ENCODE assay signal across 11 cellular contexts in the genomic region with DNA sequence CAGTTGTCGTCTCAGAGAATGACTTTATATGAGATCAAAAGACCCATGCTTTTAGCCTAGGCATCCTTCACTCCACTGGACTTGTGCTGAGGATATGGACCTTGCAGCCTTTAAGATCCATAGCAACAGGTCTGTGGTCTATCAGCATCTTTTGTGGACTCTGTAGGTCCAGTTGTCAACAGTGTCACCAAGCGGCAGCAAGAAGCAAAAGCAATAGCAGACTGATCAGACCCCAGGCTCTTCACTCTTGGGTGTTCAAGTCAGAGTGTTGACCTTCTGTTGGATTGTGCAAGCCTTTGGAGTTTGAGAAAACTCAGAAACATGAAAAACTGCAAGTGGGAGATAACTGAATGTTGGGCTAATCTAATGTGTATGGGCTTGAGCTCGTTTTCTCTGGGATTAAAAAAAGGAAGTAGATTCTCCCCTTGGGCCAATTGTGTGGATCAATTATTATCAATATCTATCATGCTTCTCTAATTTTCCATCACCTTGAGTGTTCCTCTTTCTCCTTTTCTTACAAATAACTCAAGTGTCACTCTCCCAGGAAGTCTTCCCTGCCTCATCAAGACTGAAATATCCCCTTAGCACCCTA.
DNase-seq lines count a peak whose midpoint lies in the region; ATAC-seq and TF ChIP-seq lines count a peak whose summit lies in the region.
"Had no signal": no experiment of that assay in that cellular context is flagged by ENCODE, and none has a peak within 500 bp of the region (broad histone marks: within the 10 kb centered on the region; RNA-seq: fewer than 3 reads in every experiment).

No MANE protein-coding gene starts in this region.

- no peak overlapping the region for H3K4me3 Mint-ChIP-seq in activated CD8-positive, alpha-beta memory T cell treated with anti-CD3 and anti-CD28 coated beads, Interleukin-2, amount 10 ng/mL, durations not matched to agents 7 days and 5 days
- H3K4me3 Mint-ChIP-seq in HFFc6: no peak overlapping the region
- H3K4me3 Mint-ChIP-seq: memory B cell had no signal

- no peaks in the 10 kb centered on the region for H3K36me3 ChIP-seq in thyroid gland

- H3K27ac ChIP-seq in thyroid gland: no peak overlapping the region

- H3K4me3 ChIP-seq in thyroid gland (replicated peaks in 1 of 3): no peak overlapping the region

- POLR2A ChIA-PET in GM10248 (lab: Yijun Ruan, JAX): no interaction called here

- 79 to 82% methylated on average over 3 of the region's 3 CpGs for WGBS in thyroid gland, 2 donors

- intact Hi-C loops in thyroid gland (cut with DNase I): no loop called here

- peaks cover 3% of the 10 kb centered on the region for H3K9me3 Mint-ChIP-seq in activated CD8-positive, alpha-beta memory T cell treated with anti-CD3 and anti-CD28 coated beads, Interleukin-2, amount 10 ng/mL, durations not matched to agents 7 days and 5 days (ENCODE audit: low read depth)
- peaks cover 12% of the 10 kb centered on the region for H3K9me3 Mint-ChIP-seq in HFFc6

- TF ChIP-seq CTCF in GM10248 (IDR thresholded peaks at IDR 0.05; ENCODE audit: control extremely low read depth, extremely low read depth, low read depth, missing control alignments) (peak; percentile 22), thyroid gland (IDR thresholded peaks at IDR 0.05) (no peak), HFFc6 (IDR thresholded peaks at IDR 0.05) (no peak; the same call in 1 of the 2 replicates)

- H3K27me3 ChIP-seq in thyroid gland: no peaks in the 10 kb centered on the region

- TF ChIP-seq POLR2A in thyroid gland (IDR thresholded peaks at IDR 0.05): no peak

- H3K27ac Mint-ChIP-seq in activated CD8-positive, alpha-beta memory T cell treated with anti-CD3 and anti-CD28 coated beads, Interleukin-2, amount 10 ng/mL, durations not matched to agents 7 days and 5 days: no peak overlapping the region
- no peak overlapping the region for H3K27ac Mint-ChIP-seq in HFFc6
- H3K27ac Mint-ChIP-seq: memory B cell had no signal

- DNase-seq in GM10248 (ENCODE audit: extremely low spot score) (peak; percentile 22), RPMI8226 (peak; percentile 11), islet precursor cell (peak; percentile 68), thyroid gland (no peak), HFFc6 (no peak)
- DNase-seq in stimulated activated CD4-positive, alpha-beta T cell treated with anti-CD3 and anti-CD28 coated beads, Interleukin-12 subunit alpha, Interleukin-12 subunit beta, amount 100 ng/mL, for 4 hours: no peak
- DNase-seq in activated CD8-positive, alpha-beta memory T cell treated with anti-CD3 and anti-CD28 coated beads, Interleukin-2, amount 10 ng/mL, durations not matched to agents 7 days and 5 days: no peak
- DNase-seq: effector CD4-positive, alpha-beta T cell; NCI-H748 treated with DMSO at 0.1 percent for 48 hours had no signal

- peak; percentile 75 for ATAC-seq in GM21825 (IDR thresholded peaks at IDR 0.05; ENCODE audit: unreplicated experiment)
- ATAC-seq in activated CD8-positive, alpha-beta memory T cell treated with anti-CD3 and anti-CD28 coated beads, Interleukin-2, amount 10 ng/mL, durations not matched to agents 7 days and 5 days: no peak

- H3K36me3 Mint-ChIP-seq in activated CD8-positive, alpha-beta memory T cell treated with anti-CD3 and anti-CD28 coated beads, Interleukin-2, amount 10 ng/mL, durations not matched to agents 7 days and 5 days: no peaks in the 10 kb centered on the region
- H3K36me3 Mint-ChIP-seq in HFFc6 (ENCODE audit: low read depth): peaks cover 8% of the 10 kb centered on the region; the same call in 1 of the 2 replicates

- peaks cover 11% of the 10 kb centered on the region for H3K27me3 Mint-ChIP-seq in activated CD8-positive, alpha-beta memory T cell treated with anti-CD3 and anti-CD28 coated beads, Interleukin-2, amount 10 ng/mL, durations not matched to agents 7 days and 5 days
- H3K27me3 Mint-ChIP-seq in HFFc6 (ENCODE audit: insufficient read depth): peaks cover 38% of the 10 kb centered on the region
- H3K27me3 Mint-ChIP-seq: memory B cell had no signal

- H3K4me1 ChIP-seq in thyroid gland: no peaks in the 10 kb centered on the region

- no peaks in the 10 kb centered on the region for H3K4me1 Mint-ChIP-seq in activated CD8-positive, alpha-beta memory T cell treated with anti-CD3 and anti-CD28 coated beads, Interleukin-2, amount 10 ng/mL, durations not matched to agents 7 days and 5 days
- H3K4me1 Mint-ChIP-seq in HFFc6 (ENCODE audit: low read depth): peaks cover 3% of the 10 kb centered on the region
- H3K4me1 Mint-ChIP-seq: memory B cell had no signal

- H3K9me3 ChIP-seq in thyroid gland: peaks cover 3% of the 10 kb centered on the region

- CTCF ChIA-PET in GM10248 (lab: Yijun Ruan, JAX): interaction anchor here (1.0 to 1.1 kb wide), 3 partner anchors 9 to 15 kb away, joined by 3 read pairs; no protein-coding TSS in a partner anchor
- CTCF ChIA-PET in activated CD8-positive, alpha-beta memory T cell treated with anti-CD3 and anti-CD28 coated beads, Interleukin-2, amount 10 ng/mL, durations not matched to agents 7 days and 5 days (lab: Charles Lee): no interaction called here

Comparison
In these comparisons a context has a peak if more than half of its experiments do, and no peak if none do; other contexts are left out.
1. DNase-seq: peak in GM10248 (single experiment), RPMI8226 (single experiment) and islet precursor cell (single experiment); none in stimulated activated CD4-positive, alpha-beta T cell treated with anti-CD3 and anti-CD28 coated beads, Interleukin-12 subunit alpha, Interleukin-12 subunit beta, amount 100 ng/mL, for 4 hours (single experiment), thyroid gland (0 of 2), activated CD8-positive, alpha-beta memory T cell treated with anti-CD3 and anti-CD28 coated beads, Interleukin-2, amount 10 ng/mL, durations not matched to agents 7 days and 5 days (single experiment) and HFFc6 (single experiment).